Comparison of ENCODE assay signal across 15 cellular contexts in the genomic region with DNA sequence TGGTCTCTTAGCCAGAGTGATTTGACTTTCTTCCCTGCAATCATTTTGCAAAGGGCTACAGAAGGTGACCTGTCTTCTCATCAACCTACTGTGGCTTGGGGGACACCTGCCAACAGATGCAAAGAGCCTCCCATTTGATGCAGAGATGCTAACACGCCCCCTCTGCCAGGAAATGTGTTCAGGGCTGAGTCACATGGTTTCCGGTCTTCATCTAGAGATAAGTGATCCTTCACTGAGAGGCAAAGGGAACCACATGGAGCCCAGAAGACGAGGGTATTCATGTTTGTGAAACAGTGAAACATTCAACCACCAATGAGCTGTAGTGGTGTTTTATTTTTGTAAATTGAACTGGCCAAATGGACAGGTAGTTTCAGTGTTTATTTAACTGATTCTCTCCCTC.
A peak's percentile ranks its signal among the peaks of the same experiment; 100 is the strongest.
DNase-seq lines count a peak whose midpoint lies in the region; ATAC-seq, FAIRE-seq and TF ChIP-seq lines count a peak whose summit lies in the region.
"Had no signal": no experiment of that assay in that cellular context is flagged by ENCODE, and none has a peak within 500 bp of the region (broad histone marks: within the 10 kb centered on the region; RNA-seq: fewer than 3 reads in every experiment).

No MANE protein-coding gene starts in this region.

- POLR2A ChIA-PET in HepG2 (lab: Yijun Ruan, JAX) (no interaction called here), endothelial cell of umbilical vein (lab: Charles Lee) (no interaction called here)

- H3K9ac ChIP-seq in HepG2 (ENCODE audit: insufficient read depth, low read depth, low read length): no peak overlapping the region
- H3K9ac ChIP-seq in endothelial cell of umbilical vein (replicated peaks; ENCODE audit: extremely low read depth, insufficient read depth, low read length): no peak overlapping the region

- BruUV-seq in HepG2 (replicated peaks; lab: Mats Ljungman, UMichigan) (no TSS peak), endothelial cell of umbilical vein (replicated peaks; lab: Mats Ljungman, UMichigan) (no TSS peak)

- H3K27me3 ChIP-seq in HepG2 (ENCODE audit: control insufficient read depth in 1 of 2, insufficient read depth in 2 of 2, low read length in 2 of 2) (peaks cover 0 to 14% of the 10 kb centered on the region in 2 experiments; a peak in 3 of 5 replicates), right lobe of liver (no peaks in the 10 kb centered on the region), endothelial cell of umbilical vein (ENCODE audit: control insufficient read depth in 2 of 2, insufficient read depth in 2 of 2, low read length in 2 of 2) (peaks cover 2% of the 10 kb centered on the region in 2 experiments)

- H4K20me1 ChIP-seq in HepG2 (ENCODE audit: insufficient read depth, low read length) (no peaks in the 10 kb centered on the region), endothelial cell of umbilical vein (replicated peaks; ENCODE audit: control insufficient read depth, extremely low read depth, insufficient read depth, low read length) (no peaks in the 10 kb centered on the region)

- H3K36me3 ChIP-seq in HepG2 (replicated peaks in 1 of 2; ENCODE audit: control insufficient read depth in 1 of 2, insufficient read depth in 2 of 2, low read length in 2 of 2): no peaks in the 10 kb centered on the region
- no peaks in the 10 kb centered on the region for H3K36me3 ChIP-seq in right lobe of liver
- no peaks in the 10 kb centered on the region for H3K36me3 ChIP-seq in endothelial cell of umbilical vein (ENCODE audit: control insufficient read depth in 2 of 2, extremely low read depth in 1 of 2, insufficient read depth in 2 of 2, low read length in 2 of 2)
- H3K36me3 ChIP-seq: BE2C had no signal

- TF ChIP-seq EP300 in HepG2 (IDR thresholded peaks at IDR 0.05; ENCODE audit: low read depth in 2 of 2, low read length in 2 of 2) (no peak), HepG2 (CRISPR knock-in tag; IDR thresholded peaks at IDR 0.05; ENCODE audit: borderline replicate concordance) (no peak)

- WGBS in HepG2 (ENCODE audit: low lambda C conversion rate): 6% methylated on average over 3 of the region's 3 CpGs
- 58% methylated on average over 2 of the region's 3 CpGs for WGBS in right lobe of liver (ENCODE audit: insufficient coverage, low coverage, low lambda C conversion rate, missing lambda C conversion rate)

- intact Hi-C loops in HepG2 (cut with micrococcal nuclease; ENCODE audit: unreplicated experiment): no loop called here
- intact Hi-C loops in right lobe of liver (cut with DNase I): no loop called here
- intact Hi-C loops in endothelial cell of umbilical vein (cut with micrococcal nuclease): no loop called here

- ATAC-seq in HepG2: no peak
- ATAC-seq in right lobe of liver: no peak
- ATAC-seq: A549, GM12878, GM23338 had no signal

- H3K9me3 Mint-ChIP-seq in progenitor cell of endocrine pancreas (ENCODE audit: low read depth): peaks cover 3% of the 10 kb centered on the region
- H3K9me3 Mint-ChIP-seq: GM23338 had no signal

- H3K79me2 ChIP-seq in HepG2 (ENCODE audit: insufficient read depth, low read length) (no peaks in the 10 kb centered on the region), endothelial cell of umbilical vein (ENCODE audit: control insufficient read depth, insufficient read depth, low read length) (no peaks in the 10 kb centered on the region)

- peaks cover 19% of the 10 kb centered on the region for H3K4me1 ChIP-seq in HepG2 (ENCODE audit: insufficient read depth, low read length)
- no peaks in the 10 kb centered on the region for H3K4me1 ChIP-seq in right lobe of liver
- peaks cover 6% of the 10 kb centered on the region for H3K4me1 ChIP-seq in endothelial cell of umbilical vein (ENCODE audit: control insufficient read depth, extremely low read depth, insufficient read depth, low read length)
- H3K4me1 ChIP-seq: A549, BE2C had no signal

- H3K27me3 Mint-ChIP-seq in progenitor cell of endocrine pancreas: peaks cover 5% of the 10 kb centered on the region

- no peak for TF ChIP-seq RAD21 in HepG2 (CRISPR knock-in tag; IDR thresholded peaks at IDR 0.05)

- H3K36me3 Mint-ChIP-seq in progenitor cell of endocrine pancreas (ENCODE audit: insufficient read depth): no peaks in the 10 kb centered on the region
- H3K36me3 Mint-ChIP-seq: CD4-positive, alpha-beta memory T cell had no signal

- DNase-seq in HepG2 (ENCODE audit: low spot score) (no peak), right lobe of liver (no peak), NAMALWA (ENCODE audit: low spot score) (peak; percentile 15), endothelial cell of umbilical vein (ENCODE audit: low read depth, low spot score) (no peak), progenitor cell of endocrine pancreas (ENCODE audit: low spot score, unreplicated experiment) (no peak), NCI-H748 treated with DMSO at 0.1 percent for 48 hours (lab: John Stamatoyannopoulos, UW) (no peak)
- DNase-seq: BE2C; CD4-positive, alpha-beta memory T cell; DMS79; H7 had no signal

- H3K27ac ChIP-seq in HepG2 (ENCODE audit: extremely low read length, insufficient read depth, low read length) (no peak overlapping the region), right lobe of liver (no peak overlapping the region), endothelial cell of umbilical vein (ENCODE audit: insufficient read depth, low read depth, low read length) (no peak overlapping the region)
- H3K27ac ChIP-seq: A549, C4-2B had no signal

- dilution Hi-C loops in endothelial cell of umbilical vein (cut with MboI; ENCODE audit: extremely low pct_ligation_motif_present, low sequenced_read_pairs): no loop called here

- 0 out of 2 replicates have a peak, but pooled peaks cover 5% of the 10 kb centered on the region for H3K9me3 ChIP-seq in HepG2 (ENCODE audit: low read length)
- no peaks in the 10 kb centered on the region for H3K9me3 ChIP-seq in right lobe of liver
- no peaks in the 10 kb centered on the region for H3K9me3 ChIP-seq in endothelial cell of umbilical vein (replicated peaks; ENCODE audit: control insufficient read depth, insufficient read depth, low read length)
- H3K9me3 ChIP-seq: BE2C had no signal

- TF ChIP-seq CTCF in HepG2 (CRISPR knock-in tag; IDR thresholded peaks at IDR 0.05): no peak
- no peak for TF ChIP-seq CTCF in right lobe of liver (IDR thresholded peaks at IDR 0.05)
- no peak for TF ChIP-seq CTCF in endothelial cell of umbilical vein (IDR thresholded peaks at IDR 0.05; ENCODE audit: extremely low read depth in 1 of 2, insufficient read depth in 1 of 2, low read depth in 1 of 2, low read length in 2 of 2)
- no peak for TF ChIP-seq CTCF in progenitor cell of endocrine pancreas (IDR thresholded peaks at IDR 0.05; ENCODE audit: unreplicated experiment)

- H3K4me3 ChIP-seq in HepG2 (replicated peaks in 1 of 3; ENCODE audit: insufficient read depth in 1 of 3, low read depth in 2 of 3, low read length in 3 of 3) (no peak overlapping the region), right lobe of liver (no peak overlapping the region), endothelial cell of umbilical vein (replicated peaks in 1 of 3; ENCODE audit: insufficient read depth in 1 of 3, low read depth in 1 of 3, low read length in 3 of 3) (no peak overlapping the region)
- H3K4me3 ChIP-seq: A549, GM12878, GM23338 had no signal

- no peaks in the 10 kb centered on the region for H3K9me1 ChIP-seq in endothelial cell of umbilical vein (replicated peaks; ENCODE audit: control insufficient read depth, extremely low read depth, insufficient read depth, low read length)

- CTCF ChIA-PET in HepG2 (lab: Yijun Ruan, JAX; ENCODE audit: low intra/inter-chr PET ratio, low total read pairs): no interaction called here
- CTCF ChIA-PET in endothelial cell of umbilical vein (lab: Charles Lee): interaction anchor here (3.9 kb wide), 1 partner anchor 19 kb away, joined by 26 read pairs; no protein-coding TSS in a partner anchor

- no peak for TF ChIP-seq POLR2A in HepG2 (IDR thresholded peaks at IDR 0.05; ENCODE audit: insufficient read depth in 1 of 2, low read depth in 2 of 2, low read length in 2 of 2)
- TF ChIP-seq POLR2A in right lobe of liver (IDR thresholded peaks at IDR 0.05): no peak
- no peak for TF ChIP-seq POLR2A in endothelial cell of umbilical vein (IDR thresholded peaks at IDR 0.05; ENCODE audit: low read depth, low read length)

- H2AFZ ChIP-seq in HepG2 (ENCODE audit: low read length) (no peak overlapping the region), endothelial cell of umbilical vein (ENCODE audit: low read depth, low read length) (no peak overlapping the region)
- H2AFZ ChIP-seq: GM23338 had no signal

- H3K4me3 Mint-ChIP-seq in progenitor cell of endocrine pancreas (ENCODE audit: low read depth): no peak overlapping the region
- H3K4me3 Mint-ChIP-seq: CD4-positive, alpha-beta memory T cell; GM23338 had no signal

- in situ Hi-C loops in HepG2 (cut with HindIII; ENCODE audit: extremely low pct_ligation_motif_present, low pct_unique_long_range_greater_than_20kb): no loop called here

- H3K27ac Mint-ChIP-seq in progenitor cell of endocrine pancreas: no peak overlapping the region
- H3K27ac Mint-ChIP-seq: CD4-positive, alpha-beta memory T cell; GM23338 had no signal

- H3K4me2 ChIP-seq in HepG2 (ENCODE audit: low read depth, low read length) (no peak overlapping the region), endothelial cell of umbilical vein (ENCODE audit: insufficient read depth, low read length) (no peak overlapping the region)
- H3K4me2 ChIP-seq: A549, GM23338 had no signal

- FAIRE-seq in HepG2 (lab: Jason Lieb, UNC) (no peak), endothelial cell of umbilical vein (lab: Jason Lieb, UNC) (no peak)
- FAIRE-seq: A549, GM12878, GM18507 had no signal

- H3K4me1 Mint-ChIP-seq in progenitor cell of endocrine pancreas (ENCODE audit: low read depth): no peaks in the 10 kb centered on the region
- H3K4me1 Mint-ChIP-seq: CD4-positive, alpha-beta memory T cell had no signal

TF ChIP-seq in HepG2, 621 proteins besides CTCF, POLR2A, EP300 and RAD21 (continues in another document):
- no peak for TF ChIP-seq MYNN (CRISPR knock-in tag; IDR thresholded peaks at IDR 0.05; ENCODE audit: low read depth)
- TF ChIP-seq GABPB1 (CRISPR knock-in tag; IDR thresholded peaks at IDR 0.05): peak; percentile 33; the same call in 1 of the 2 replicates
- TF ChIP-seq NR2F1 (CRISPR knock-in tag; IDR thresholded peaks at IDR 0.05): peak in 1 of 2 experiments; percentile 30; a peak in 1 of 4 replicates
- no peak for TF ChIP-seq ZNF563 (CRISPR knock-in tag; IDR thresholded peaks at IDR 0.05)
- TF ChIP-seq DPF2 (CRISPR knock-in tag; IDR thresholded peaks at IDR 0.05; ENCODE audit: borderline replicate concordance, low read depth): no peak

TF ChIP-seq in endothelial cell of umbilical vein, 7 proteins besides CTCF, POLR2A, EP300 and RAD21:
- TF ChIP-seq MYC (IDR thresholded peaks at IDR 0.05; ENCODE audit: low read depth, low read length): no peak
- TF ChIP-seq GATA2 (IDR thresholded peaks at IDR 0.05; ENCODE audit: insufficient read depth, insufficient read length, low read depth, low read length): peak; percentile 45
- no peak for TF ChIP-seq MAX (IDR thresholded peaks at IDR 0.05; ENCODE audit: insufficient read depth, insufficient read length)
